Comparison of ENCODE assay signal across 1 cellular context in genomic region chr6:34324738-34325444, GRCh38.
TF ChIP-seq lines count a peak whose summit lies in the region.

No MANE protein-coding gene starts in this region.

TF ChIP-seq in WTC11, 78 proteins besides CTCF, POLR2A, EP300 and RAD21 (continued from another document):
- TF ChIP-seq, protein P1, sequence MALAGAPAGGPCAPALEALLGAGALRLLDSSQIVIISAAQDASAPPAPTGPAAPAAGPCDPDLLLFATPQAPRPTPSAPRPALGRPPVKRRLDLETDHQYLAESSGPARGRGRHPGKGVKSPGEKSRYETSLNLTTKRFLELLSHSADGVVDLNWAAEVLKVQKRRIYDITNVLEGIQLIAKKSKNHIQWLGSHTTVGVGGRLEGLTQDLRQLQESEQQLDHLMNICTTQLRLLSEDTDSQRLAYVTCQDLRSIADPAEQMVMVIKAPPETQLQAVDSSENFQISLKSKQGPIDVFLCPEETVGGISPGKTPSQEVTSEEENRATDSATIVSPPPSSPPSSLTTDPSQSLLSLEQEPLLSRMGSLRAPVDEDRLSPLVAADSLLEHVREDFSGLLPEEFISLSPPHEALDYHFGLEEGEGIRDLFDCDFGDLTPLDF (CRISPR knock-in tag; IDR thresholded peaks at IDR 0.05) = no peak
- TF ChIP-seq CREB1 (CRISPR knock-in tag; IDR thresholded peaks at IDR 0.05) = no peak
- no peak for TF ChIP-seq ETV6 (CRISPR knock-in tag; IDR thresholded peaks at IDR 0.05)
- TF ChIP-seq, protein P2, sequence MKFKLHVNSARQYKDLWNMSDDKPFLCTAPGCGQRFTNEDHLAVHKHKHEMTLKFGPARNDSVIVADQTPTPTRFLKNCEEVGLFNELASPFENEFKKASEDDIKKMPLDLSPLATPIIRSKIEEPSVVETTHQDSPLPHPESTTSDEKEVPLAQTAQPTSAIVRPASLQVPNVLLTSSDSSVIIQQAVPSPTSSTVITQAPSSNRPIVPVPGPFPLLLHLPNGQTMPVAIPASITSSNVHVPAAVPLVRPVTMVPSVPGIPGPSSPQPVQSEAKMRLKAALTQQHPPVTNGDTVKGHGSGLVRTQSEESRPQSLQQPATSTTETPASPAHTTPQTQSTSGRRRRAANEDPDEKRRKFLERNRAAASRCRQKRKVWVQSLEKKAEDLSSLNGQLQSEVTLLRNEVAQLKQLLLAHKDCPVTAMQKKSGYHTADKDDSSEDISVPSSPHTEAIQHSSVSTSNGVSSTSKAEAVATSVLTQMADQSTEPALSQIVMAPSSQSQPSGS (CRISPR knock-in tag; IDR thresholded peaks at IDR 0.05; ENCODE audit: borderline replicate concordance, low read depth) = no peak
- TF ChIP-seq NR2C2 (CRISPR knock-in tag; IDR thresholded peaks at IDR 0.05) = no peak
- TF ChIP-seq RELA (CRISPR knock-in tag; IDR thresholded peaks at IDR 0.05; ENCODE audit: borderline replicate concordance) = no peak
- no peak for TF ChIP-seq E2F5 (CRISPR knock-in tag; IDR thresholded peaks at IDR 0.05)
- no peak for TF ChIP-seq SOX15 (CRISPR knock-in tag; IDR thresholded peaks at IDR 0.05)
- TF ChIP-seq ZNF671 (CRISPR knock-in tag; IDR thresholded peaks at IDR 0.05) = no peak
- no peak for TF ChIP-seq OVOL2 (CRISPR knock-in tag; IDR thresholded peaks at IDR 0.05; ENCODE audit: borderline replicate concordance)
- TF ChIP-seq MYBL2 (CRISPR knock-in tag; IDR thresholded peaks at IDR 0.05) = no peak
- TF ChIP-seq FOXK1 (CRISPR knock-in tag; IDR thresholded peaks at IDR 0.05) = no peak
- no peak for TF ChIP-seq NFE2L1 (CRISPR knock-in tag; IDR thresholded peaks at IDR 0.05)
- no peak for TF ChIP-seq ELF4 (CRISPR knock-in tag; IDR thresholded peaks at IDR 0.05; ENCODE audit: low read depth)
- no peak for TF ChIP-seq EMX1 (CRISPR knock-in tag; IDR thresholded peaks at IDR 0.05)
- TF ChIP-seq NR1H2 (CRISPR knock-in tag; IDR thresholded peaks at IDR 0.05) = no peak
